1 cellular context compared by ENCODE assay signal in the genomic region with DNA sequence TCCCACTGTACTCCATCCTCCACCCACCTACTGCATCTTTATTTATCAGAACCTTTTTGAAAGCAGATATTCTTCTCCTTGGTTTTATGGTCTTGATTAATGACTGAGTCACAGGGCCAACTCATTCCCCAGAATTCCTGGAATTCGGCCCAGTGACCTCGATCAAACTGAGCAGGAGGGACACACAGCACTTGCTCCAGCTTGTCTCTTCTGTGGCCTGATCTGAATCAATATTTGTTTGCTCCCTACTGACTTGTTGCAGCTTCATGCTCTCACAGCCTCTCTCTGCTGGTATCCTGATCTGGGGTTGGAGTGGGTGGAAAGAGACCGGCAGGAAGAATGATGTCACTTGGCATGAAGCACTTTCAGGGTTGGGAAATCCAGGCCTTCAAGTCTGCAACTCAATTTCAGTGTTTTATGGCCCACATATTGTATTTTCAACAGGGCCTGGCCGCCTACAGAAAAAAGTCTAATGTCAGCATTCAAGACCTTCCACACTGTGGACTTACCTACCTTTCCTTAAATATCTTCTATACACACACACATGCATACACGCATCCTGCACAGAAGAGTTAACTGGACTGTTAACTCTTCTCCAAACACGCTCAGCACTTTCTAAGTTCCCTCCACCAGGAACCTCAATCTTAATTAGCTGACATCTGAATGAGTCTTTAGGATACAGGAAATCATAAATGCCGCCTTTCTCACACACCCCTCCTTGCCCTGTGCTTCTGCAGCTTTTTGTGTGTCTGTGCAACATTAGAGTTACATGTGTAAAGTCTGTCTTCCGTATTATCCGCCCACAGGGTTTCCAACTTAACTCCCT.
TF ChIP-seq lines count a peak whose summit lies in the region.

No MANE protein-coding gene starts in this region.

TF ChIP-seq in HepG2, 621 proteins besides CTCF, POLR2A, EP300 and RAD21 (continued from another document and continues in another):
- TF ChIP-seq, protein P1, sequence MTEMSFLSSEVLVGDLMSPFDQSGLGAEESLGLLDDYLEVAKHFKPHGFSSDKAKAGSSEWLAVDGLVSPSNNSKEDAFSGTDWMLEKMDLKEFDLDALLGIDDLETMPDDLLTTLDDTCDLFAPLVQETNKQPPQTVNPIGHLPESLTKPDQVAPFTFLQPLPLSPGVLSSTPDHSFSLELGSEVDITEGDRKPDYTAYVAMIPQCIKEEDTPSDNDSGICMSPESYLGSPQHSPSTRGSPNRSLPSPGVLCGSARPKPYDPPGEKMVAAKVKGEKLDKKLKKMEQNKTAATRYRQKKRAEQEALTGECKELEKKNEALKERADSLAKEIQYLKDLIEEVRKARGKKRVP (CRISPR knock-in tag; IDR thresholded peaks at IDR 0.05): peak in 1 of 2 experiments; percentile 91; a peak in 2 of 4 replicates
- TF ChIP-seq BHLHE40 (IDR thresholded peaks at IDR 0.05; ENCODE audit: low read length) (no peak), ZNF263 (CRISPR knock-in tag; IDR thresholded peaks at IDR 0.05) (no peak; the same call in 1 of the 2 replicates), PAWR (CRISPR knock-in tag; IDR thresholded peaks at IDR 0.05; ENCODE audit: borderline replicate concordance) (no peak), NR3C1 (CRISPR knock-in tag; IDR thresholded peaks at IDR 0.05) (no peak), HDAC1 (CRISPR knock-in tag; IDR thresholded peaks at IDR 0.05) (peak; percentile 84), ZSCAN9 (CRISPR knock-in tag; IDR thresholded peaks at IDR 0.05; ENCODE audit: borderline replicate concordance) (peak; percentile 87), ZNF841 (CRISPR knock-in tag; IDR thresholded peaks at IDR 0.05; ENCODE audit: borderline replicate concordance) (no peak), GZF1 (CRISPR knock-in tag; IDR thresholded peaks at IDR 0.05) (no peak), KDM5B (CRISPR knock-in tag; IDR thresholded peaks at IDR 0.05; ENCODE audit: borderline replicate concordance) (no peak), FOXC1 (CRISPR knock-in tag; IDR thresholded peaks at IDR 0.05; ENCODE audit: borderline replicate concordance) (no peak), RBM39 (IDR thresholded peaks at IDR 0.05; ENCODE audit: low read depth, low read length, poor library complexity, severe bottlenecking) (no peak), ZNF547 (CRISPR knock-in tag; IDR thresholded peaks at IDR 0.05) (no peak), ZNF605 (CRISPR knock-in tag; IDR thresholded peaks at IDR 0.05) (peak; percentile 33; the same call in 1 of the 2 replicates), REPIN1 (CRISPR knock-in tag; IDR thresholded peaks at IDR 0.05; ENCODE audit: borderline replicate concordance, low read depth) (no peak), TP53 (CRISPR knock-in tag; conservative IDR thresholded peaks at IDR 0.05) (no peak), MAFG (CRISPR knock-in tag; IDR thresholded peaks at IDR 0.05) (no peak), JARID2 (CRISPR knock-in tag; IDR thresholded peaks at IDR 0.05; ENCODE audit: insufficient replicate concordance) (no peak), TBX3 (IDR thresholded peaks at IDR 0.05; ENCODE audit: borderline replicate concordance) (no peak), ZNF33A (CRISPR knock-in tag; IDR thresholded peaks at IDR 0.05; ENCODE audit: borderline replicate concordance) (no peak), RFXAP (CRISPR knock-in tag; IDR thresholded peaks at IDR 0.05; ENCODE audit: borderline replicate concordance) (peak; percentile 32; the same call in 1 of the 2 replicates), SMARCC2 (IDR thresholded peaks at IDR 0.05) (no peak), SUZ12 (IDR thresholded peaks at IDR 0.05; ENCODE audit: low read depth, low read length) (no peak), TBP (CRISPR knock-in tag; IDR thresholded peaks at IDR 0.05) (no peak), ZBTB42 (CRISPR knock-in tag; IDR thresholded peaks at IDR 0.05) (no peak), MTA1 (CRISPR knock-in tag; IDR thresholded peaks at IDR 0.05; ENCODE audit: borderline replicate concordance) (no peak), RNF2 (conservative IDR thresholded peaks at IDR 0.05; ENCODE audit: low read depth) (no peak), ZNF530 (CRISPR knock-in tag; IDR thresholded peaks at IDR 0.05; ENCODE audit: low read depth) (no peak), FOXO1 (CRISPR knock-in tag; IDR thresholded peaks at IDR 0.05) (peak; percentile 87)
- TF ChIP-seq, protein P2, sequence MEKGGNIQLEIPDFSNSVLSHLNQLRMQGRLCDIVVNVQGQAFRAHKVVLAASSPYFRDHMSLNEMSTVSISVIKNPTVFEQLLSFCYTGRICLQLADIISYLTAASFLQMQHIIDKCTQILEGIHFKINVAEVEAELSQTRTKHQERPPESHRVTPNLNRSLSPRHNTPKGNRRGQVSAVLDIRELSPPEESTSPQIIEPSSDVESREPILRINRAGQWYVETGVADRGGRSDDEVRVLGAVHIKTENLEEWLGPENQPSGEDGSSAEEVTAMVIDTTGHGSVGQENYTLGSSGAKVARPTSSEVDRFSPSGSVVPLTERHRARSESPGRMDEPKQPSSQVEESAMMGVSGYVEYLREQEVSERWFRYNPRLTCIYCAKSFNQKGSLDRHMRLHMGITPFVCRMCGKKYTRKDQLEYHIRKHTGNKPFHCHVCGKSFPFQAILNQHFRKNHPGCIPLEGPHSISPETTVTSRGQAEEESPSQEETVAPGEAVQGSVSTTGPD (CRISPR knock-in tag; IDR thresholded peaks at IDR 0.05): no peak; the same call in 1 of the 2 replicates
- TF ChIP-seq, protein P3, sequence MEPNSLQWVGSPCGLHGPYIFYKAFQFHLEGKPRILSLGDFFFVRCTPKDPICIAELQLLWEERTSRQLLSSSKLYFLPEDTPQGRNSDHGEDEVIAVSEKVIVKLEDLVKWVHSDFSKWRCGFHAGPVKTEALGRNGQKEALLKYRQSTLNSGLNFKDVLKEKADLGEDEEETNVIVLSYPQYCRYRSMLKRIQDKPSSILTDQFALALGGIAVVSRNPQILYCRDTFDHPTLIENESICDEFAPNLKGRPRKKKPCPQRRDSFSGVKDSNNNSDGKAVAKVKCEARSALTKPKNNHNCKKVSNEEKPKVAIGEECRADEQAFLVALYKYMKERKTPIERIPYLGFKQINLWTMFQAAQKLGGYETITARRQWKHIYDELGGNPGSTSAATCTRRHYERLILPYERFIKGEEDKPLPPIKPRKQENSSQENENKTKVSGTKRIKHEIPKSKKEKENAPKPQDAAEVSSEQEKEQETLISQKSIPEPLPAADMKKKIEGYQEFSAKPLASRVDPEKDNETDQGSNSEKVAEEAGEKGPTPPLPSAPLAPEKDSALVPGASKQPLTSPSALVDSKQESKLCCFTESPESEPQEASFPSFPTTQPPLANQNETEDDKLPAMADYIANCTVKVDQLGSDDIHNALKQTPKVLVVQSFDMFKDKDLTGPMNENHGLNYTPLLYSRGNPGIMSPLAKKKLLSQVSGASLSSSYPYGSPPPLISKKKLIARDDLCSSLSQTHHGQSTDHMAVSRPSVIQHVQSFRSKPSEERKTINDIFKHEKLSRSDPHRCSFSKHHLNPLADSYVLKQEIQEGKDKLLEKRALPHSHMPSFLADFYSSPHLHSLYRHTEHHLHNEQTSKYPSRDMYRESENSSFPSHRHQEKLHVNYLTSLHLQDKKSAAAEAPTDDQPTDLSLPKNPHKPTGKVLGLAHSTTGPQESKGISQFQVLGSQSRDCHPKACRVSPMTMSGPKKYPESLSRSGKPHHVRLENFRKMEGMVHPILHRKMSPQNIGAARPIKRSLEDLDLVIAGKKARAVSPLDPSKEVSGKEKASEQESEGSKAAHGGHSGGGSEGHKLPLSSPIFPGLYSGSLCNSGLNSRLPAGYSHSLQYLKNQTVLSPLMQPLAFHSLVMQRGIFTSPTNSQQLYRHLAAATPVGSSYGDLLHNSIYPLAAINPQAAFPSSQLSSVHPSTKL (CRISPR knock-in tag; IDR thresholded peaks at IDR 0.05): peak; percentile 94
- TF ChIP-seq, protein P4, sequence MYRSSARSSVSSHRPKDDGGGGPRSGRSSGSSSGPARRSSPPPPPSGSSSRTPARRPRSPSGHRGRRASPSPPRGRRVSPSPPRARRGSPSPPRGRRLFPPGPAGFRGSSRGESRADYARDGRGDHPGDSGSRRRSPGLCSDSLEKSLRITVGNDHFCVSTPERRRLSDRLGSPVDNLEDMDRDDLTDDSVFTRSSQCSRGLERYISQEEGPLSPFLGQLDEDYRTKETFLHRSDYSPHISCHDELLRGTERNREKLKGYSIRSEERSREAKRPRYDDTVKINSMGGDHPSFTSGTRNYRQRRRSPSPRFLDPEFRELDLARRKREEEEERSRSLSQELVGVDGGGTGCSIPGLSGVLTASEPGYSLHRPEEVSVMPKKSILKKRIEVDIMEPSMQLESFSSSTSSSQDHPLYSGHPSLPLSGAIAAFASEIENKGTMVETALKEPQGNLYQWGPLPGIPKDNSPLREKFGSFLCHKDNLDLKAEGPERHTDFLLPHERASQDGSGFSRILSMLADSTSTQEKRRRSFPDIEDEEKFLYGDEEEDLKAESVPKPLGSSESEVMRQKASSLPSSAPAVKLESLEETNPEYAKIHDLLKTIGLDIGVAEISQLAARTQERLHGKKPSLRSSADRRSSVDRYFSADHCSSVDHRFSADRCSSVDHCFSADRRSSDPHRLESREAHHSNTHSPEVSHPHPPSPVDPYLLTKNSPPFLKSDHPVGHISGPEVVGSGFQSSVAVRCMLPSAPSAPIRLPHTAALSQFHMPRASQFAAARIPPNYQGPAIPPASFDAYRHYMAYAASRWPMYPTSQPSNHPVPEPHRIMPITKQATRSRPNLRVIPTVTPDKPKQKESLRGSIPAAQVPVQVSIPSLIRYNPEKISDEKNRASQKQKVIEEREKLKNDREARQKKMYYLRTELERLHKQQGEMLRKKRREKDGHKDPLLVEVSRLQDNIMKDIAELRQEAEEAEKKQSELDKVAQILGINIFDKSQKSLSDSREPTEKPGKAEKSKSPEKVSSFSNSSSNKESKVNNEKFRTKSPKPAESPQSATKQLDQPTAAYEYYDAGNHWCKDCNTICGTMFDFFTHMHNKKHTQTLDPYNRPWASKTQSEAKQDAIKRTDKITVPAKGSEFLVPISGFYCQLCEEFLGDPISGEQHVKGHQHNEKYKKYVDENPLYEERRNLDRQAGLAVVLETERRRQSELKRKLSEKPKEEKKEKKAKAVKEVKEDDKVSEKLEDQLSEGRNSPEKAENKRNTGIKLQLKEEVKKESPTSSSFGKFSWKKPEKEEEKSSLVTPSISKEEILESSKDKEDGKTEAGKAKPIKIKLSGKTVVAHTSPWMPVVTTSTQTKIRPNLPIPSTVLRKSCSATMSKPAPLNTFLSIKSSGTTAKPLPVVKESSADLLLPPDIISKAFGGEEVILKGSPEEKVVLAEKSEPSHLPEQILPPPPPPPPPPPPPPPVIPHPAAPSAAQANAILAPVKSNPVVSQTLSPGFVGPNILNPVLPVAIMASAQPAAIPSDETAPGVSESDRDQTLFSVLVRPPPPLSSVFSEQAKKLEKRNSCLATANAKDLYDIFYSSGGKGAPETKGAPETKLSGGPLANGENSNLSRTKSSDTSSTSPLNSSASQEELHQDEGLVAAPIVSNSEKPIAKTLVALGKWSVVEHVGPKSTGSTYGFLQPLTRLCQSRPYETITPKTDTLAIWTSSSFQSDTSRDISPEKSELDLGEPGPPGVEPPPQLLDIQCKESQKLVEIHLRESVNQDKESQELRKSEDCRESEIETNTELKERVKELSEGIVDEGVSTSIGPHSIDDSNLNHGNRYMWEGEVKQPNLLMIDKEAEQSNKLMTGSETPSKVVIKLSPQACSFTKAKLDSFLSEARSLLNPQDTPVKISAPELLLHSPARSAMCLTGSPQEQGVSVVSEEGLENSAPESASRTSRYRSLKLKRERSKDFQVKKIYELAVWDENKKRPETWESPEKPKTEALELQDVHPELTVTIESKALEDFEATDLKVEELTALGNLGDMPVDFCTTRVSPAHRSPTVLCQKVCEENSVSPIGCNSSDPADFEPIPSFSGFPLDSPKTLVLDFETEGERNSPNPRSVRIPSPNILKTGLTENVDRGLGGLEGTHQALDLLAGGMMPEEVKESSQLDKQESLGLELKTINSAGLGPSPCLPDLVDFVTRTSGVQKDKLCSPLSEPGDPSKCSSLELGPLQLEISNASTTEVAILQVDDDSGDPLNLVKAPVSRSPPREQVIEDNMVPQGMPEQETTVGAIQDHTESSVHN (CRISPR knock-in tag; IDR thresholded peaks at IDR 0.05): no peak
- TF ChIP-seq, protein P5, sequence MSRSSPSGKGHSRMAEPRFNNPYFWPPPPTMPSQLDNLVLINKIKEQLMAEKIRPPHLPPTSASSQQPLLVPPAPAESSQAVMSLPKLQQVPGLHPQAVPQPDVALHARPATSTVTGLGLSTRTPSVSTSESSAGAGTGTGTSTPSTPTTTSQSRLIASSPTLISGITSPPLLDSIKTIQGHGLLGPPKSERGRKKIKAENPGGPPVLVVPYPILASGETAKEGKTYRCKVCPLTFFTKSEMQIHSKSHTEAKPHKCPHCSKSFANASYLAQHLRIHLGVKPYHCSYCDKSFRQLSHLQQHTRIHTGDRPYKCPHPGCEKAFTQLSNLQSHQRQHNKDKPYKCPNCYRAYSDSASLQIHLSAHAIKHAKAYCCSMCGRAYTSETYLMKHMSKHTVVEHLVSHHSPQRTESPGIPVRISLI (CRISPR knock-in tag; IDR thresholded peaks at IDR 0.05; ENCODE audit: borderline replicate concordance): peak; percentile 38; the same call in 1 of the 2 replicates
- TF ChIP-seq, protein P6, sequence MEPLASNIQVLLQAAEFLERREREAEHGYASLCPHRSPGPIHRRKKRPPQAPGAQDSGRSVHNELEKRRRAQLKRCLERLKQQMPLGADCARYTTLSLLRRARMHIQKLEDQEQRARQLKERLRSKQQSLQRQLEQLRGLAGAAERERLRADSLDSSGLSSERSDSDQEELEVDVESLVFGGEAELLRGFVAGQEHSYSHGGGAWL (CRISPR knock-in tag; IDR thresholded peaks at IDR 0.05): no peak
- TF ChIP-seq, protein P7, sequence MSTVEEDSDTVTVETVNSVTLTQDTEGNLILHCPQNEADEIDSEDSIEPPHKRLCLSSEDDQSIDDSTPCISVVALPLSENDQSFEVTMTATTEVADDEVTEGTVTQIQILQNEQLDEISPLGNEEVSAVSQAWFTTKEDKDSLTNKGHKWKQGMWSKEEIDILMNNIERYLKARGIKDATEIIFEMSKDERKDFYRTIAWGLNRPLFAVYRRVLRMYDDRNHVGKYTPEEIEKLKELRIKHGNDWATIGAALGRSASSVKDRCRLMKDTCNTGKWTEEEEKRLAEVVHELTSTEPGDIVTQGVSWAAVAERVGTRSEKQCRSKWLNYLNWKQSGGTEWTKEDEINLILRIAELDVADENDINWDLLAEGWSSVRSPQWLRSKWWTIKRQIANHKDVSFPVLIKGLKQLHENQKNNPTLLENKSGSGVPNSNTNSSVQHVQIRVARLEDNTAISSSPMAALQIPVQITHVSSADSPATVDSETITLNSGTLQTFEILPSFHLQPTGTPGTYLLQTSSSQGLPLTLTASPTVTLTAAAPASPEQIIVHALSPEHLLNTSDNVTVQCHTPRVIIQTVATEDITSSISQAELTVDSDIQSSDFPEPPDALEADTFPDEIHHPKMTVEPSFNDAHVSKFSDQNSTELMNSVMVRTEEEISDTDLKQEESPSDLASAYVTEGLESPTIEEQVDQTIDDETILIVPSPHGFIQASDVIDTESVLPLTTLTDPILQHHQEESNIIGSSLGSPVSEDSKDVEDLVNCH (CRISPR knock-in tag; IDR thresholded peaks at IDR 0.05): no peak
- TF ChIP-seq, protein P8, sequence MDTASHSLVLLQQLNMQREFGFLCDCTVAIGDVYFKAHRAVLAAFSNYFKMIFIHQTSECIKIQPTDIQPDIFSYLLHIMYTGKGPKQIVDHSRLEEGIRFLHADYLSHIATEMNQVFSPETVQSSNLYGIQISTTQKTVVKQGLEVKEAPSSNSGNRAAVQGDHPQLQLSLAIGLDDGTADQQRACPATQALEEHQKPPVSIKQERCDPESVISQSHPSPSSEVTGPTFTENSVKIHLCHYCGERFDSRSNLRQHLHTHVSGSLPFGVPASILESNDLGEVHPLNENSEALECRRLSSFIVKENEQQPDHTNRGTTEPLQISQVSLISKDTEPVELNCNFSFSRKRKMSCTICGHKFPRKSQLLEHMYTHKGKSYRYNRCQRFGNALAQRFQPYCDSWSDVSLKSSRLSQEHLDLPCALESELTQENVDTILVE (CRISPR knock-in tag; IDR thresholded peaks at IDR 0.05): peak; percentile 88
